ENCODE assay signal across 25 cellular contexts in genomic region chr1:22133928-22134324, GRCh38. TPM values are rescaled to one million over a fixed set of nuclear protein-coding genes. Genes with fewer than 3 reads are reported as not detected.
"Had no signal": no experiment of that assay in that cellular context is flagged by ENCODE, and none has a peak within 500 bp of the region (broad histone marks: within the 10 kb centered on the region; RNA-seq: fewer than 3 reads in every experiment).

No MANE protein-coding gene starts in this region.

- ATAC-seq: activated CD4-positive, alpha-beta T cell treated with anti-CD3 and anti-CD28 coated beads for 36 hours; activated CD8-positive, alpha-beta memory T cell treated with anti-CD3 and anti-CD28 coated beads, Interleukin-2, amount 10 ng/mL, durations not matched to agents 7 days and 5 days; activated naive CD4-positive, alpha-beta T cell treated with anti-CD3 and anti-CD28 coated beads, Interleukin-2, amount 50 U/mL, for 72 hours; esophagus mucosa; left ventricle myocardium superior; stimulated activated naive B cell treated with anti-CD40 and anti-IgM and Interleukin-4, amounts not matched to agents 10 μg/mL and 1 μg/mL and 100 μg/mL, for 72 hours; T-helper 17 cell had no signal

- H3K27ac ChIP-seq: coronary artery, hepatocyte, pancreas, skin epidermis, tibial artery, uterus, WERI-Rb-1 had no signal

- H3K9me3 Mint-ChIP-seq: activated CD4-positive, alpha-beta memory T cell treated with anti-CD3 and anti-CD28 coated beads for 36 hours; activated naive CD4-positive, alpha-beta T cell treated with anti-CD3 and anti-CD28 coated beads, Interleukin-2, amount 50 U/mL, for 72 hours; activated T-helper 2 cell treated with anti-CD3 and anti-CD28 coated beads, Interferon-gamma antibody, Interleukin-2, Interleukin-4, amounts not matched to agents 10 μg/mL and 5 μg/mL and 100 μg/mL, durations not matched to agents 14 hours and 24 hours and 36 hours; central memory CD8-positive, alpha-beta T cell; memory B cell; neural crest cell; stimulated activated naive B cell treated with anti-CD40 and anti-IgM and Interleukin-4, amounts not matched to agents 10 μg/mL and 1 μg/mL and 100 μg/mL, for 72 hours had no signal

- H3K79me2 ChIP-seq: hepatocyte had no signal

- H3K4me3 Mint-ChIP-seq: activated CD4-positive, alpha-beta memory T cell treated with anti-CD3 and anti-CD28 coated beads for 36 hours; activated CD4-positive, alpha-beta T cell treated with anti-CD3 and anti-CD28 coated beads for 36 hours; activated CD8-positive, alpha-beta memory T cell treated with anti-CD3 and anti-CD28 coated beads, Interleukin-2, amount 10 ng/mL, durations not matched to agents 7 days and 5 days; brain; central memory CD8-positive, alpha-beta T cell; memory B cell; neural crest cell; stimulated activated naive B cell treated with anti-CD40 and anti-IgM and Interleukin-4, amounts not matched to agents 10 μg/mL and 1 μg/mL and 100 μg/mL, for 72 hours; T-helper 17 cell had no signal

- DNase-seq: activated CD4-positive, alpha-beta memory T cell treated with anti-CD3 and anti-CD28 coated beads for 36 hours; activated CD4-positive, alpha-beta T cell treated with anti-CD3 and anti-CD28 coated beads for 36 hours; activated CD8-positive, alpha-beta memory T cell treated with anti-CD3 and anti-CD28 coated beads, Interleukin-2, amount 10 ng/mL, durations not matched to agents 7 days and 5 days; activated T-cell treated with anti-CD3 and anti-CD28 coated beads, Interleukin-2, amount 50 U/mL, for 1 hour; amniotic stem cell; kidney; left ventricle myocardium superior; pancreas; stimulated activated CD4-positive, alpha-beta T cell treated with anti-CD3 and anti-CD28 coated beads, Interleukin-15, amount 100 ng/mL, for 24 hours; stimulated activated CD4-positive, alpha-beta T cell treated with anti-CD3 and anti-CD28 coated beads, Interleukin-4, amount 100 ng/mL, for 1 hour; stimulated activated naive B cell treated with anti-CD40 and anti-IgM and Interleukin-4, amounts not matched to agents 10 μg/mL and 1 μg/mL and 100 μg/mL, for 72 hours; T-helper 17 cell; tibial artery; uterus; WERI-Rb-1 had no signal

- H2AFZ ChIP-seq: hepatocyte had no signal

- H3K4me3 ChIP-seq: coronary artery, hepatocyte, pancreas, skin epidermis, tibial artery, uterus had no signal

- H3K27me3 ChIP-seq: pancreas, uterus had no signal

- H3K27me3 Mint-ChIP-seq: activated CD4-positive, alpha-beta memory T cell treated with anti-CD3 and anti-CD28 coated beads for 36 hours; activated CD4-positive, alpha-beta T cell treated with anti-CD3 and anti-CD28 coated beads for 36 hours; activated CD8-positive, alpha-beta memory T cell treated with anti-CD3 and anti-CD28 coated beads, Interleukin-2, amount 10 ng/mL, durations not matched to agents 7 days and 5 days; central memory CD8-positive, alpha-beta T cell; memory B cell had no signal

- H3K27ac Mint-ChIP-seq: activated CD4-positive, alpha-beta memory T cell treated with anti-CD3 and anti-CD28 coated beads for 36 hours; activated CD4-positive, alpha-beta T cell treated with anti-CD3 and anti-CD28 coated beads for 36 hours; activated CD8-positive, alpha-beta memory T cell treated with anti-CD3 and anti-CD28 coated beads, Interleukin-2, amount 10 ng/mL, durations not matched to agents 7 days and 5 days; activated naive CD4-positive, alpha-beta T cell treated with anti-CD3 and anti-CD28 coated beads, Interleukin-2, amount 50 U/mL, for 72 hours; activated T-helper 2 cell treated with anti-CD3 and anti-CD28 coated beads, Interferon-gamma antibody, Interleukin-2, Interleukin-4, amounts not matched to agents 10 μg/mL and 5 μg/mL and 100 μg/mL, durations not matched to agents 14 hours and 24 hours and 36 hours; memory B cell; stimulated activated naive B cell treated with anti-CD40 and anti-IgM and Interleukin-4, amounts not matched to agents 10 μg/mL and 1 μg/mL and 100 μg/mL, for 72 hours; T-helper 17 cell had no signal

- H3K36me3 Mint-ChIP-seq: activated CD4-positive, alpha-beta memory T cell treated with anti-CD3 and anti-CD28 coated beads for 36 hours; activated CD8-positive, alpha-beta memory T cell treated with anti-CD3 and anti-CD28 coated beads, Interleukin-2, amount 10 ng/mL, durations not matched to agents 7 days and 5 days; activated naive CD4-positive, alpha-beta T cell treated with anti-CD3 and anti-CD28 coated beads, Interleukin-2, amount 50 U/mL, for 72 hours; memory B cell had no signal

- H3K9me3 ChIP-seq: pancreas, tibial artery, uterus had no signal

- H3K4me2 ChIP-seq: hepatocyte had no signal

- H3K4me1 Mint-ChIP-seq: activated CD4-positive, alpha-beta T cell treated with anti-CD3 and anti-CD28 coated beads for 36 hours; activated CD8-positive, alpha-beta memory T cell treated with anti-CD3 and anti-CD28 coated beads, Interleukin-2, amount 10 ng/mL, durations not matched to agents 7 days and 5 days; neural crest cell had no signal

- H3K36me3 ChIP-seq: pancreas, tibial artery, uterus, WERI-Rb-1 had no signal

- H3K4me1 ChIP-seq: pancreas had no signal

RNA-seq across cellular contexts. Expression of gene WNT4, which starts 9.0 kb away (rescaled TPM):
- total RNA-seq: activated CD4-positive, alpha-beta memory T cell treated with anti-CD3 and anti-CD28 coated beads for 36 hours; activated CD4-positive, alpha-beta T cell treated with anti-CD3 and anti-CD28 coated beads for 36 hours; activated CD8-positive, alpha-beta memory T cell treated with anti-CD3 and anti-CD28 coated beads, Interleukin-2, amount 10 ng/mL, durations not matched to agents 7 days and 5 days; activated naive CD4-positive, alpha-beta T cell treated with anti-CD3 and anti-CD28 coated beads, Interleukin-2, amount 50 U/mL, for 72 hours; activated T-helper 2 cell treated with anti-CD3 and anti-CD28 coated beads, Interferon-gamma antibody, Interleukin-2, Interleukin-4, amounts not matched to agents 10 μg/mL and 5 μg/mL and 100 μg/mL, durations not matched to agents 14 hours and 24 hours and 36 hours; T-helper 17 cell had no signal
